In genomic region chr11:43931717-43932039, GRCh38 we compare ENCODE assay signal across 1 cellular context.
A peak's percentile ranks its signal among the peaks of the same experiment; 100 is the strongest.
TF ChIP-seq lines count a peak whose summit lies in the region.

No MANE protein-coding gene starts in this region.

TF ChIP-seq in HepG2, 621 proteins besides CTCF, POLR2A, EP300 and RAD21:
- TF ChIP-seq HNRNPH1 (optimal IDR thresholded peaks at IDR 0.05; ENCODE audit: low read depth, low read length) (no peak), ZNF468 (CRISPR knock-in tag; IDR thresholded peaks at IDR 0.05) (no peak), CHD4 (IDR thresholded peaks at IDR 0.05; ENCODE audit: borderline replicate concordance, low read length) (no peak), TEAD3 (CRISPR knock-in tag; optimal IDR thresholded peaks at IDR 0.05; ENCODE audit: borderline replicate concordance) (peak; percentile 53), TOE1 (CRISPR knock-in tag; IDR thresholded peaks at IDR 0.05) (no peak)
TF ChIP-seq in HepG2: peak in this region for 1.
